13 cellular contexts compared by ENCODE assay signal in genomic region chr10:62584216-62584615, GRCh38.
A peak's percentile ranks its signal among the peaks of the same experiment; 100 is the strongest.
DNase-seq lines count a peak whose midpoint lies in the region; ATAC-seq and TF ChIP-seq lines count a peak whose summit lies in the region.
"Had no signal": no experiment of that assay in that cellular context is flagged by ENCODE, and none has a peak within 500 bp of the region (broad histone marks: within the 10 kb centered on the region; RNA-seq: fewer than 3 reads in every experiment).

No MANE protein-coding gene starts in this region.

- peak; percentile 99 for DNase-seq in AG04449 (ENCODE audit: low read depth, low spot score)
- peak; percentile 67 for DNase-seq in kidney glomerular epithelial cell (lab: John Stamatoyannopoulos, UW)
- no peak for DNase-seq in midbrain (lab: John Stamatoyannopoulos, UW)
- DNase-seq in prostate gland (ENCODE audit: low spot score) = no peak
- DNase-seq: activated CD8-positive, alpha-beta memory T cell treated with anti-CD3 and anti-CD28 coated beads, Interleukin-2, amount 50 U/mL, for 48 hours; central memory CD4-positive, alpha-beta T cell; NCI-H524 treated with DMSO at 0.1 percent for 48 hours had no signal

- no peaks in the 10 kb centered on the region for H3K9me3 Mint-ChIP-seq in activated T-helper 17 cell treated with anti-CD3 and anti-CD28 coated beads, Interleukin-2, amount 50 U/mL, for 72 hours

- no peak overlapping the region for H3K4me3 ChIP-seq in AG04449 (ENCODE audit: low read depth, low read length)
- no peak overlapping the region for H3K4me3 ChIP-seq in prostate gland

- H3K36me3 ChIP-seq in prostate gland = no peaks in the 10 kb centered on the region
- H3K36me3 ChIP-seq: neutrophil had no signal

- POLR2A ChIA-PET in AG04449 (lab: Yijun Ruan, JAX) = interaction anchor here (0.7 to 1.9 kb wide), 7 partner anchors 13 to 549 kb away, joined by 3 to 11 read pairs (median 4); partner anchors contain the start of gene NRBF2

- no peak overlapping the region for H3K27ac Mint-ChIP-seq in activated T-helper 17 cell treated with anti-CD3 and anti-CD28 coated beads, Interleukin-2, amount 50 U/mL, for 72 hours

- no peaks in the 10 kb centered on the region for H3K9me3 ChIP-seq in prostate gland
- H3K9me3 ChIP-seq: neutrophil had no signal

- H3K36me3 Mint-ChIP-seq in activated T-helper 17 cell treated with anti-CD3 and anti-CD28 coated beads, Interleukin-2, amount 50 U/mL, for 72 hours (ENCODE audit: low read depth) = no peaks in the 10 kb centered on the region

- TF ChIP-seq CTCF in AG04449 (IDR thresholded peaks at IDR 0.05; ENCODE audit: insufficient read depth, low read length, missing control alignments) (no peak), prostate gland (IDR thresholded peaks at IDR 0.05) (no peak)

- H3K4me3 Mint-ChIP-seq in activated T-helper 17 cell treated with anti-CD3 and anti-CD28 coated beads, Interleukin-2, amount 50 U/mL, for 72 hours = no peak overlapping the region

- CTCF ChIA-PET in AG04449 (lab: Yijun Ruan, JAX) = interaction anchor here (0.8 to 4.9 kb wide), 6 partner anchors 11 to 574 kb away, joined by 3 to 38 read pairs (median 5); no protein-coding TSS in a partner anchor

- H3K27me3 Mint-ChIP-seq in activated T-helper 17 cell treated with anti-CD3 and anti-CD28 coated beads, Interleukin-2, amount 50 U/mL, for 72 hours = peaks cover 12% of the 10 kb centered on the region

- H3K27me3 ChIP-seq in prostate gland (replicated peaks; ENCODE audit: insufficient read depth) = no peaks in the 10 kb centered on the region

- H3K4me1 ChIP-seq in prostate gland (replicated peaks) = no peaks in the 10 kb centered on the region

- 88% methylated on average over 2 of the region's 2 CpGs for WGBS in prostate gland

- H3K27ac ChIP-seq in prostate gland = no peak overlapping the region
- H3K27ac ChIP-seq: C4-2B, neutrophil had no signal

- ATAC-seq in GM21786 (IDR thresholded peaks at IDR 0.05; ENCODE audit: unreplicated experiment) (peak; percentile 75), HG02981 (IDR thresholded peaks at IDR 0.05; ENCODE audit: unreplicated experiment) (no peak), HG03039 (IDR thresholded peaks at IDR 0.05; ENCODE audit: unreplicated experiment) (no peak)
- ATAC-seq in activated T-helper 17 cell treated with anti-CD3 and anti-CD28 coated beads, Interleukin-2, amount 50 U/mL, for 72 hours (replicated peaks) = peak; percentile 69

- intact Hi-C loops in prostate gland (cut with DNase I) = no loop called here

- no peak for TF ChIP-seq POLR2A in prostate gland (IDR thresholded peaks at IDR 0.05)

- H3K4me1 Mint-ChIP-seq in activated T-helper 17 cell treated with anti-CD3 and anti-CD28 coated beads, Interleukin-2, amount 50 U/mL, for 72 hours = no peaks in the 10 kb centered on the region

Comparison
In these comparisons a context has a peak if more than half of its experiments do, and no peak if none do; other contexts are left out.
1. DNase-seq: peak in AG04449 (single experiment) and kidney glomerular epithelial cell (single experiment); none in midbrain (single experiment) and prostate gland (single experiment).
2. ATAC-seq: peak in GM21786 (single experiment) and activated T-helper 17 cell treated with anti-CD3 and anti-CD28 coated beads, Interleukin-2, amount 50 U/mL, for 72 hours (single experiment); none in HG02981 (single experiment) and HG03039 (single experiment).